ENCODE assay signal across 24 cellular contexts in the genomic region with DNA sequence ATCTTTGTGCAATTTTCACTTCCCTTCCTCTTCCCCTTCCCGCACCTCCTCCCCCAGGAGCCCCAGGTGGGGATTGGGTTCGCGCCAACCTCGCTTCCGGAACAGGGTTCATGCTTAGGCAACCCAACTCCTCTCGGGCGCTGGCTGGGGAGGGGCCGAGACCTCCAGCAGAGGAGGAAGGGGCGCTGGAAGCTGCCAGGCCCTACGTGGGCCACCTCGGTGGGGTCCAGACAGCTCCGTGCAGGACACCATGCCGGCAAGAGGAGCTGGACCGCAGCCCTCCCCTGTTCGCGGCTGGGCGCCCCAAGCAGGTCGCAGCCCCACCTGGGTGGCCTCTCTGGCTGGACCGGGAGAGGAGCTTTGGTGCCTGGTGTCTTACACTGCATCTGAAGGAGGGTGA.
"Had no signal": no experiment of that assay in that cellular context is flagged by ENCODE, and none has a peak within 500 bp of the region (broad histone marks: within the 10 kb centered on the region; RNA-seq: fewer than 3 reads in every experiment).

No MANE protein-coding gene starts in this region.

- DNase-seq: dermis blood vessel endothelial cell; effector memory CD4-positive, alpha-beta T cell; foreskin keratinocyte; left ventricle myocardium superior; lower lobe of right lung; natural killer cell; retina; right lobe of liver; small intestine; stimulated activated CD4-positive, alpha-beta T cell treated with anti-CD3 and anti-CD28 coated beads, Interleukin-12 subunit alpha, Interleukin-12 subunit beta, amount 100 ng/mL, for 4 hours; stimulated activated CD4-positive, alpha-beta T cell treated with anti-CD3 and anti-CD28 coated beads, Interleukin-2, amount 100 ng/mL, for 24 hours; stimulated activated CD4-positive, alpha-beta T cell treated with anti-CD3 and anti-CD28 coated beads, Interleukin-4, amount 100 ng/mL, for 24 hours; stimulated activated naive CD4-positive, alpha-beta T cell treated with Interleukin-2 at 50 U/mL for 16 hours; stomach; thyroid gland; trophoblast cell had no signal

- H3K36me3 ChIP-seq: esophagus muscularis mucosa, gastroesophageal sphincter, heart left ventricle, lower lobe of right lung, neutrophil, pancreas, right lobe of liver, stomach, thyroid gland had no signal

- ATAC-seq: foreskin keratinocyte; gastroesophageal sphincter; heart left ventricle; left ventricle myocardium superior; lower lobe of right lung; natural killer cell; pancreas; stimulated activated effector memory CD8-positive, alpha-beta T cell treated with anti-CD3 and anti-CD28 coated beads, Interleukin-12 subunit alpha, Interleukin-12 subunit beta, amount 100 ng/mL, for 72 hours had no signal

- H3K27me3 ChIP-seq: esophagus muscularis mucosa, foreskin keratinocyte, hepatocyte, neutrophil, pancreas, right lobe of liver, stomach, thyroid gland had no signal

- H3K4me3 ChIP-seq: coronary artery, esophagus muscularis mucosa, gastroesophageal sphincter, heart left ventricle, hepatocyte, lower lobe of right lung, pancreas, right lobe of liver, stomach, thyroid gland had no signal

- H3K4me1 ChIP-seq: esophagus muscularis mucosa, foreskin keratinocyte, gastroesophageal sphincter, heart left ventricle, lower lobe of right lung, pancreas, right lobe of liver, stomach, thyroid gland had no signal

- H3K9me3 ChIP-seq: neutrophil, pancreas, right lobe of liver, thyroid gland had no signal
